ENCODE assay signal across 23 cellular contexts in the genomic region with DNA sequence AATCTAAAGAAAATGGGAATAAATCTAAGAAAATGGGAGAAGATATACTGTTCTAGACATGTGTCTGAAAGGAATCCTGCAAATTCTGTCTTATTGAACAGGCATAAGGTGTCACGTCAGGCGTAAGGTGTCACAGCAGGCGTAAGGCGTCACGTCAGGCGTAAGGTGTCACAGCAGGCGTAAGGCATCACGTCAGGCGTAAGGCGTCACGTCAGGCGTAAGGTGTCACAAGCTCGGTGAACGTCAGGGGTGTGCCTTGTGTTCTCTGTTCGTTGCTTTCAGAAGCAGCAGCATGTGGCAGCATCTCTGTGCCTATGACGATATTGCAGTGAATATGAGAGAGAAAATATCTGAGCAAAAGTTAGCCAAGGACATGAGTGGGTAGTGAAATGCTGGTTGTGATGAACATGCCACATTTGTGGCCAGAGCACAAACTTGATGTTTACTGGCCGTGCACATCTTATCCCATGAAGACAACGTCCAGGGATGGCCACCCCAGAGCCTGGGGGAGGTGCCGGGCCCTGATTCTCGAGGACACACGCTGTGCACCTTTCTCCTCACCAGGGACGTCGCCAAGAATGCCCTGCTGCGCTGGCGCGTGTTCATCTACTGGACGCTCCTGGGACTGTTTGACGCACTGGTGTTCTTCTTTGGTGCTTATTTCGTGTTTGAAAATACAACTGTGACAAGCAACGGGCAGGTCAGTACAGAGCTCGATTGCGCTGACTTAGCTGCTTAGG.
DNase-seq lines count a peak whose midpoint lies in the region; ATAC-seq, FAIRE-seq and TF ChIP-seq lines count a peak whose summit lies in the region.
"Had no signal": no experiment of that assay in that cellular context is flagged by ENCODE, and none has a peak within 500 bp of the region (broad histone marks: within the 10 kb centered on the region; RNA-seq: fewer than 3 reads in every experiment).

No MANE protein-coding gene starts in this region.

- in situ Hi-C loops in HepG2 (cut with HindIII; ENCODE audit: extremely low pct_ligation_motif_present, low pct_unique_long_range_greater_than_20kb) = no loop called here

- POLR2A ChIA-PET in HepG2 (lab: Yijun Ruan, JAX) = no interaction called here

- TF ChIP-seq CTCF in HepG2 (CRISPR knock-in tag; IDR thresholded peaks at IDR 0.05) (no peak), right lobe of liver (IDR thresholded peaks at IDR 0.05) (no peak), endothelial cell (IDR thresholded peaks at IDR 0.05; ENCODE audit: unreplicated experiment) (no peak), neural cell (IDR thresholded peaks at IDR 0.05; ENCODE audit: poor library complexity, severe bottlenecking) (no peak), upper lobe of right lung (IDR thresholded peaks at IDR 0.05) (no peak), vagina (IDR thresholded peaks at IDR 0.05) (no peak)

- no peak for TF ChIP-seq POLR2A in HepG2 (IDR thresholded peaks at IDR 0.05; ENCODE audit: insufficient read depth in 1 of 2, low read depth in 2 of 2, low read length in 2 of 2)
- no peak for TF ChIP-seq POLR2A in right lobe of liver (IDR thresholded peaks at IDR 0.05)
- TF ChIP-seq POLR2A in vagina (IDR thresholded peaks at IDR 0.05) = no peak

- DNase-seq in HepG2 (ENCODE audit: low spot score) (no peak), right lobe of liver (no peak), endothelial cell (ENCODE audit: low spot score) (no peak), upper lobe of right lung (peak; percentile 36), vagina (ENCODE audit: extremely low spot score in 2 of 2) (no peak), ecto neural progenitor cell (ENCODE audit: low spot score) (no peak)
- DNase-seq: CD4-positive, CD25-positive, alpha-beta regulatory T cell; COR-L47; DMS79; GOT3; Karpas-422; MV-4-11; NCI-H1105 treated with DMSO at 0.1 percent for 48 hours; NCI-H2029 treated with DMSO at 0.1 percent for 48 hours; NCI-H226; NCI-H510A treated with DMSO at 0.1 percent for 48 hours; NCI-H748 treated with DMSO at 0.1 percent for 48 hours; PC-9; RPMI8226 had no signal

- H3K4me3 Mint-ChIP-seq in endothelial cell (ENCODE audit: unreplicated experiment) = peak overlapping the region; percentile 77
- H3K4me3 Mint-ChIP-seq: CD4-positive, CD25-positive, alpha-beta regulatory T cell had no signal

- H3K4me3 ChIP-seq in HepG2 (replicated peaks in 1 of 3; ENCODE audit: insufficient read depth in 1 of 3, low read depth in 2 of 3, low read length in 3 of 3) (no peak overlapping the region), right lobe of liver (no peak overlapping the region), neural cell (ENCODE audit: low read length) (peak overlapping the region; percentile 41), upper lobe of right lung (no peak overlapping the region), vagina (no peak overlapping the region)
- H3K4me3 ChIP-seq: PC-9 had no signal

- no peak for FAIRE-seq in HepG2 (lab: Jason Lieb, UNC)
- FAIRE-seq: GM19239 had no signal

- H3K4me2 ChIP-seq in HepG2 (ENCODE audit: low read depth, low read length) (no peak overlapping the region), neural cell (ENCODE audit: low read length) (no peak overlapping the region)
- H3K4me2 ChIP-seq: PC-9 had no signal

- peaks cover 28 to 65% of the 10 kb centered on the region in 2 experiments for H3K36me3 ChIP-seq in HepG2 (replicated peaks in 1 of 2; ENCODE audit: control insufficient read depth in 1 of 2, insufficient read depth in 2 of 2, low read length in 2 of 2)
- H3K36me3 ChIP-seq in right lobe of liver = peaks cover 0 to 33% (median 15%) of the 10 kb centered on the region in 4 donors
- no peaks in the 10 kb centered on the region for H3K36me3 ChIP-seq in neural cell (ENCODE audit: insufficient read depth, low read length)
- H3K36me3 ChIP-seq in upper lobe of right lung = peaks cover 68% of the 10 kb centered on the region
- peaks cover 0 to 13% of the 10 kb centered on the region in 2 donors for H3K36me3 ChIP-seq in vagina

- no peaks in the 10 kb centered on the region for H3K27me3 ChIP-seq in HepG2 (ENCODE audit: control insufficient read depth in 1 of 2, insufficient read depth in 2 of 2, low read length in 2 of 2)
- H3K27me3 ChIP-seq in right lobe of liver = no peaks in the 10 kb centered on the region
- no peaks in the 10 kb centered on the region for H3K27me3 ChIP-seq in neural cell (ENCODE audit: insufficient read depth, low read depth, low read length)
- no peaks in the 10 kb centered on the region for H3K27me3 ChIP-seq in upper lobe of right lung
- H3K27me3 ChIP-seq in vagina = no peaks in the 10 kb centered on the region

- H3K9me3 Mint-ChIP-seq in endothelial cell (ENCODE audit: unreplicated experiment) = no peaks in the 10 kb centered on the region
- H3K9me3 Mint-ChIP-seq: CD4-positive, CD25-positive, alpha-beta regulatory T cell had no signal

- no peaks in the 10 kb centered on the region for H3F3A ChIP-seq in neural cell (ENCODE audit: insufficient read depth, low read length, poor library complexity, severe bottlenecking)

- CTCF ChIA-PET in HepG2 (lab: Yijun Ruan, JAX; ENCODE audit: low intra/inter-chr PET ratio, low total read pairs) = no interaction called here

- H3K9me3 ChIP-seq in HepG2 (ENCODE audit: low read length) (no peaks in the 10 kb centered on the region), right lobe of liver (no peaks in the 10 kb centered on the region), neural cell (ENCODE audit: low read length) (no peaks in the 10 kb centered on the region), upper lobe of right lung (no peaks in the 10 kb centered on the region), vagina (no peaks in the 10 kb centered on the region)

- H3K36me3 Mint-ChIP-seq in endothelial cell (ENCODE audit: low read depth, unreplicated experiment) = peaks cover 55% of the 10 kb centered on the region

- TF ChIP-seq EP300 in HepG2 (IDR thresholded peaks at IDR 0.05; ENCODE audit: low read depth in 2 of 2, low read length in 2 of 2) (no peak), HepG2 (CRISPR knock-in tag; IDR thresholded peaks at IDR 0.05; ENCODE audit: borderline replicate concordance) (no peak), neural cell (conservative IDR thresholded peaks at IDR 0.05; ENCODE audit: poor library complexity, severe bottlenecking) (peak; percentile 48)

- ATAC-seq in HepG2 (no peak; the same call in 2 of the 3 replicates), right lobe of liver (no peak), upper lobe of right lung (peak; percentile 14), HG03045 (IDR thresholded peaks at IDR 0.05; ENCODE audit: unreplicated experiment) (no peak)
- ATAC-seq: HCT116 had no signal

- WGBS in HepG2 (ENCODE audit: low lambda C conversion rate) = 98% methylated on average over 30 of the region's 32 CpGs
- WGBS in right lobe of liver (ENCODE audit: insufficient coverage, low coverage, low lambda C conversion rate, missing lambda C conversion rate) = 79% methylated on average over 21 of the region's 32 CpGs

- H4K20me1 ChIP-seq in HepG2 (ENCODE audit: insufficient read depth, low read length) (no peaks in the 10 kb centered on the region), neural cell (ENCODE audit: insufficient read depth) (no peaks in the 10 kb centered on the region)

- H3K9me2 ChIP-seq in neural cell (ENCODE audit: insufficient read depth, low read length) = no peaks in the 10 kb centered on the region

- H3K27ac ChIP-seq in HepG2 (ENCODE audit: extremely low read length, insufficient read depth, low read length) = no peak overlapping the region
- no peak overlapping the region for H3K27ac ChIP-seq in right lobe of liver
- peak overlapping the region; percentile 15 for H3K27ac ChIP-seq in neural cell (ENCODE audit: low read length)
- H3K27ac ChIP-seq in upper lobe of right lung = no peak overlapping the region
- H3K27ac ChIP-seq in vagina = no peak overlapping the region
- H3K27ac ChIP-seq: PC-9 had no signal

- no peak overlapping the region for H3K27ac Mint-ChIP-seq in endothelial cell (ENCODE audit: unreplicated experiment)
- H3K27ac Mint-ChIP-seq: CD4-positive, CD25-positive, alpha-beta regulatory T cell had no signal

- H3K4me1 Mint-ChIP-seq in endothelial cell (ENCODE audit: unreplicated experiment) = no peaks in the 10 kb centered on the region
- H3K4me1 Mint-ChIP-seq: CD4-positive, CD25-positive, alpha-beta regulatory T cell had no signal

- peaks cover 14% of the 10 kb centered on the region for H3K27me3 Mint-ChIP-seq in endothelial cell (ENCODE audit: unreplicated experiment)
- H3K27me3 Mint-ChIP-seq: CD4-positive, CD25-positive, alpha-beta regulatory T cell had no signal

- intact Hi-C loops in HepG2 (cut with micrococcal nuclease; ENCODE audit: unreplicated experiment) (no loop called here), right lobe of liver (cut with DNase I) (no loop called here), upper lobe of right lung (cut with DNase I) (no loop called here), vagina (cut with DNase I) (no loop called here)

- no peaks in the 10 kb centered on the region for H3K4me1 ChIP-seq in HepG2 (ENCODE audit: insufficient read depth, low read length)
- no peaks in the 10 kb centered on the region for H3K4me1 ChIP-seq in right lobe of liver
- H3K4me1 ChIP-seq in upper lobe of right lung = no peaks in the 10 kb centered on the region
- no peaks in the 10 kb centered on the region for H3K4me1 ChIP-seq in vagina

- H2AFZ ChIP-seq in HepG2 (ENCODE audit: low read length) = no peak overlapping the region
- no peak overlapping the region for H2AFZ ChIP-seq in neural cell (ENCODE audit: low read depth, low read length)
- H2AFZ ChIP-seq: PC-9 had no signal

- TF ChIP-seq RAD21 in HepG2 (CRISPR knock-in tag; IDR thresholded peaks at IDR 0.05) (no peak), neural cell (conservative IDR thresholded peaks at IDR 0.05) (no peak)

- H3K79me2 ChIP-seq in HepG2 (ENCODE audit: insufficient read depth, low read length) (no peaks in the 10 kb centered on the region), neural cell (replicated peaks; ENCODE audit: insufficient read depth, low read length) (no peaks in the 10 kb centered on the region)

- H3K9ac ChIP-seq in HepG2 (ENCODE audit: insufficient read depth, low read depth, low read length) (no peak overlapping the region), neural cell (ENCODE audit: low read length) (peak overlapping the region; percentile 34)

- no TSS peak for BruUV-seq in HepG2 (replicated peaks; lab: Mats Ljungman, UMichigan)

TF ChIP-seq in HepG2, 621 proteins besides CTCF, POLR2A, EP300 and RAD21:
- TF ChIP-seq AGO2 (optimal IDR thresholded peaks at IDR 0.05; ENCODE audit: low read depth, low read length) (peak; percentile 21), GZF1 (CRISPR knock-in tag; IDR thresholded peaks at IDR 0.05) (no peak)

TF ChIP-seq in neural cell, 6 proteins besides CTCF, POLR2A, EP300 and RAD21 (continues in another document):
- no peak for TF ChIP-seq MXI1 (conservative IDR thresholded peaks at IDR 0.05; ENCODE audit: poor library complexity, severe bottlenecking)
